In genomic region chr16:82263456-82264159, GRCh38 we compare ENCODE assay signal across 8 cellular contexts.
DNase-seq lines count a peak whose midpoint lies in the region; ATAC-seq lines count a peak whose summit lies in the region.

No MANE protein-coding gene starts in this region.

- H3K36me3 Mint-ChIP-seq in activated CD8-positive, alpha-beta T cell treated with anti-CD3 and anti-CD28 coated beads, Interleukin-2, amount 10 ng/mL, durations not matched to agents 7 days and 5 days (ENCODE audit: low read depth) = no peaks in the 10 kb centered on the region
- no peaks in the 10 kb centered on the region for H3K36me3 Mint-ChIP-seq in effector memory CD8-positive, alpha-beta T cell (ENCODE audit: insufficient read depth)

- peaks cover 7% of the 10 kb centered on the region for H3K9me3 Mint-ChIP-seq in activated CD8-positive, alpha-beta T cell treated with anti-CD3 and anti-CD28 coated beads, Interleukin-2, amount 10 ng/mL, durations not matched to agents 7 days and 5 days (ENCODE audit: insufficient read depth)
- H3K9me3 Mint-ChIP-seq in effector memory CD8-positive, alpha-beta T cell = no peaks in the 10 kb centered on the region

- in situ Hi-C loops in HAP-1 (cut with MboI; ENCODE audit: low sequenced_read_pairs) = loop anchor here (10.0 kb wide), 1 partner anchor 371 kb away; no protein-coding TSS in a partner anchor

- POLR2A ChIA-PET in activated CD8-positive, alpha-beta T cell treated with anti-CD3 and anti-CD28 coated beads, Interleukin-2, amount 10 ng/mL, durations not matched to agents 7 days and 5 days (lab: Charles Lee) = interaction anchor here (0.6 kb wide), 1 partner anchor 1598 kb away, joined by 4 read pairs; no protein-coding TSS in a partner anchor

- H3K4me3 Mint-ChIP-seq in activated CD8-positive, alpha-beta T cell treated with anti-CD3 and anti-CD28 coated beads, Interleukin-2, amount 10 ng/mL, durations not matched to agents 7 days and 5 days = no peak overlapping the region
- no peak overlapping the region for H3K4me3 Mint-ChIP-seq in effector memory CD8-positive, alpha-beta T cell

- H3K9me3 ChIP-seq in HAP-1 = no peaks in the 10 kb centered on the region

- H3K27me3 Mint-ChIP-seq in activated CD8-positive, alpha-beta T cell treated with anti-CD3 and anti-CD28 coated beads, Interleukin-2, amount 10 ng/mL, durations not matched to agents 7 days and 5 days (ENCODE audit: low read depth) = peaks cover 6% of the 10 kb centered on the region
- peaks cover 25 to 28% of the 10 kb centered on the region in 2 donors for H3K27me3 Mint-ChIP-seq in effector memory CD8-positive, alpha-beta T cell

- no peaks in the 10 kb centered on the region for H3K36me3 ChIP-seq in HAP-1 (replicated peaks)

- no peaks in the 10 kb centered on the region for H3K4me1 ChIP-seq in HAP-1

- peak; percentile 87 for ATAC-seq in activated CD8-positive, alpha-beta T cell treated with anti-CD3 and anti-CD28 coated beads, Interleukin-2, amount 10 ng/mL, durations not matched to agents 7 days and 5 days
- peak; percentile 72 for ATAC-seq in effector memory CD8-positive, alpha-beta T cell (replicated peaks)
- no peak for ATAC-seq in HG03196 (IDR thresholded peaks at IDR 0.05; ENCODE audit: unreplicated experiment)

- no peak overlapping the region for H3K27ac Mint-ChIP-seq in activated CD8-positive, alpha-beta T cell treated with anti-CD3 and anti-CD28 coated beads, Interleukin-2, amount 10 ng/mL, durations not matched to agents 7 days and 5 days
- no peak overlapping the region for H3K27ac Mint-ChIP-seq in effector memory CD8-positive, alpha-beta T cell

- no peak overlapping the region for H3K4me3 ChIP-seq in HAP-1

- no peaks in the 10 kb centered on the region for H3K4me1 Mint-ChIP-seq in activated CD8-positive, alpha-beta T cell treated with anti-CD3 and anti-CD28 coated beads, Interleukin-2, amount 10 ng/mL, durations not matched to agents 7 days and 5 days (ENCODE audit: low read depth)
- peaks cover 0 to 3% of the 10 kb centered on the region in 2 donors for H3K4me1 Mint-ChIP-seq in effector memory CD8-positive, alpha-beta T cell (ENCODE audit: low read depth in 2 of 2)

- CTCF ChIA-PET in activated CD8-positive, alpha-beta T cell treated with anti-CD3 and anti-CD28 coated beads, Interleukin-2, amount 10 ng/mL, durations not matched to agents 7 days and 5 days (lab: Charles Lee) = interaction anchor here (0.6 to 3.7 kb wide), 30 partner anchors 9 to 1183 kb away, joined by 3 to 27 read pairs (median 4); no protein-coding TSS in a partner anchor

- DNase-seq in EH (ENCODE audit: low read depth) = peak; percentile 62
- DNase-seq in HAP-1 (ENCODE audit: low spot score in 2 of 2) = peak; percentile 17 to 69
- peak; percentile 5 for DNase-seq in NCI-H2227 treated with DMSO at 0.1 percent for 48 hours (lab: John Stamatoyannopoulos, UW)
- peak; percentile 69 for DNase-seq in activated CD8-positive, alpha-beta T cell treated with anti-CD3 and anti-CD28 coated beads, Interleukin-2, amount 10 ng/mL, durations not matched to agents 7 days and 5 days
- DNase-seq in effector memory CD8-positive, alpha-beta T cell = peak; percentile 49 to 59 (median 50)
- DNase-seq in midbrain (lab: John Stamatoyannopoulos, UW) = peak; percentile 74
- peak; percentile 3 for DNase-seq in stimulated activated CD8-positive, alpha-beta memory T cell treated with anti-CD3 and anti-CD28 coated beads, Interleukin-7, amount 100 ng/mL, for 24 hours (ENCODE audit: low read depth)

- peaks cover 6% of the 10 kb centered on the region for H3K27me3 ChIP-seq in HAP-1 (ENCODE audit: low read depth)

Comparison
In these comparisons a context has a peak if more than half of its experiments do, and no peak if none do; other contexts are left out.
1. DNase-seq: peak in every context shown above with its lines; median percentile 74 in midbrain; 69 in activated CD8-positive, alpha-beta T cell treated with anti-CD3 and anti-CD28 coated beads, Interleukin-2, amount 10 ng/mL, durations not matched to agents 7 days and 5 days; 62 in EH; 50 in effector memory CD8-positive, alpha-beta T cell; 43 in HAP-1; 5 in NCI-H2227 treated with DMSO at 0.1 percent for 48 hours; 3 in stimulated activated CD8-positive, alpha-beta memory T cell treated with anti-CD3 and anti-CD28 coated beads, Interleukin-7, amount 100 ng/mL, for 24 hours.